ENCODE assay signal across 17 cellular contexts in genomic region chr1:55579332-55579996, GRCh38.
"Had no signal": no experiment of that assay in that cellular context is flagged by ENCODE, and none has a peak within 500 bp of the region (broad histone marks: within the 10 kb centered on the region; RNA-seq: fewer than 3 reads in every experiment).

No MANE protein-coding gene starts in this region.

- H3K4me2 ChIP-seq: smooth muscle cell had no signal

- H3K4me3 ChIP-seq: adrenal gland, left lung, psoas muscle, smooth muscle cell had no signal

- H3K9me3 ChIP-seq: adrenal gland, left lung, psoas muscle had no signal

- H3K27me3 ChIP-seq: adrenal gland, left lung had no signal

- H3K4me1 ChIP-seq: adrenal gland, psoas muscle had no signal

- ATAC-seq: left lung; psoas muscle; right cardiac atrium; stimulated activated effector memory CD8-positive, alpha-beta T cell treated with anti-CD3 and anti-CD28 coated beads, Interleukin-12 subunit alpha, Interleukin-12 subunit beta, amount 100 ng/mL, for 72 hours had no signal

- DNase-seq: activated CD4-positive, alpha-beta T cell treated with anti-CD3 and anti-CD28 coated beads for 1 hour; activated CD8-positive, alpha-beta memory T cell treated with anti-CD3 and anti-CD28 coated beads for 24 hours; activated CD8-positive, alpha-beta memory T cell treated with anti-CD3 and anti-CD28 coated beads, Interleukin-2, amount 50 U/mL, for 48 hours; activated effector memory CD4-positive, alpha-beta T cell treated with anti-CD3 and anti-CD28 coated beads, Interleukin-2, amount 50 U/mL, for 16 hours; activated T-cell treated with anti-CD3 and anti-CD28 coated beads, Interleukin-2, amount 50 U/mL, for 48 hours; adrenal gland; foreskin fibroblast; hypothalamus; left lung; midbrain; psoas muscle; right cardiac atrium; stimulated activated CD4-positive, alpha-beta T cell treated with anti-CD3 and anti-CD28 coated beads, Interleukin-4, amount 100 ng/mL, for 1 hour; SW 1271; WERI-Rb-1 had no signal

- H3K36me3 ChIP-seq: adrenal gland, left lung, WERI-Rb-1 had no signal

- H3K27ac ChIP-seq: adrenal gland, left lung, psoas muscle, WERI-Rb-1 had no signal
